In genomic region chr19:29211562-29212416, GRCh38 we compare ENCODE assay signal across 8 cellular contexts. TPM values are rescaled to one million over a fixed set of nuclear protein-coding genes. Genes with fewer than 3 reads are reported as not detected.
DNase-seq lines count a peak whose midpoint lies in the region; ATAC-seq and TF ChIP-seq lines count a peak whose summit lies in the region.

No MANE protein-coding gene starts in this region.

- H3K9ac ChIP-seq in neural progenitor cell, result peak overlapping the region; percentile 99

- H3K27ac Mint-ChIP-seq in activated CD4-positive, alpha-beta T cell treated with anti-CD3 and anti-CD28 coated beads, Interleukin-2, amount 10 ng/mL, durations not matched to agents 24 days and 14 days, result peak overlapping the region; percentile 97
- H3K27ac Mint-ChIP-seq in T-cell (peak overlapping the region; percentile 92 to 94), neural progenitor cell (peak overlapping the region; percentile 97)

- H3K36me3 ChIP-seq in esophagus muscularis mucosa, result peaks cover 0 to 9% (median 7%) of the 10 kb centered on the region in 4 donors
- peaks cover 5% of the 10 kb centered on the region for H3K36me3 ChIP-seq in neural progenitor cell

- no peak for TF ChIP-seq EP300 in esophagus muscularis mucosa (IDR thresholded peaks at IDR 0.05)

- peaks cover 38% of the 10 kb centered on the region for H3K4me1 Mint-ChIP-seq in activated CD4-positive, alpha-beta T cell treated with anti-CD3 and anti-CD28 coated beads, Interleukin-2, amount 10 ng/mL, durations not matched to agents 24 days and 14 days
- H3K4me1 Mint-ChIP-seq in T-cell (peaks cover 46 to 54% (median 52%) of the 10 kb centered on the region in 3 donors), neural progenitor cell (peaks cover 13% of the 10 kb centered on the region)

- peak overlapping the region; percentile 83 for H3K4me2 ChIP-seq in neural progenitor cell

- H3K79me2 ChIP-seq in neural progenitor cell (ENCODE audit: low read depth), result peaks cover 64% of the 10 kb centered on the region

- no peak for TF ChIP-seq CTCF in esophagus muscularis mucosa (IDR thresholded peaks at IDR 0.05)
- no peak for TF ChIP-seq CTCF in neural progenitor cell (IDR thresholded peaks at IDR 0.05)

- WGBS in esophagus muscularis mucosa, result 30% methylated on average over 18 of the region's 18 CpGs

- ATAC-seq in T-cell (replicated peaks in 1 of 4) (no peak), GM18520 (IDR thresholded peaks at IDR 0.05; ENCODE audit: unreplicated experiment) (no peak), HG02885 (IDR thresholded peaks at IDR 0.05; ENCODE audit: poor library complexity, unreplicated experiment) (no peak)

- H3K9me3 ChIP-seq in esophagus muscularis mucosa, result no peaks in the 10 kb centered on the region
- peaks cover 3% of the 10 kb centered on the region for H3K9me3 ChIP-seq in neural progenitor cell (ENCODE audit: low read depth)

- H2AFZ ChIP-seq in neural progenitor cell (replicated peaks), result no peak overlapping the region

- POLR2A ChIA-PET in T-cell (lab: Charles Lee), result interaction anchor here in 1 of 2 donors (0.7 kb wide), 1 partner anchor 464 kb away, joined by 10 read pairs; no protein-coding TSS in a partner anchor

- peaks cover 2% of the 10 kb centered on the region for H3K27me3 Mint-ChIP-seq in activated CD4-positive, alpha-beta T cell treated with anti-CD3 and anti-CD28 coated beads, Interleukin-2, amount 10 ng/mL, durations not matched to agents 24 days and 14 days
- H3K27me3 Mint-ChIP-seq in T-cell (peaks cover 3 to 8% of the 10 kb centered on the region in 2 donors), neural progenitor cell (ENCODE audit: insufficient read depth, low read depth) (peaks cover 4% of the 10 kb centered on the region)

- CTCF ChIA-PET in T-cell (lab: Charles Lee), result interaction anchor here in 1 of 2 donors (0.7 kb wide), 1 partner anchor 51 kb away, joined by 3 read pairs; no protein-coding TSS in a partner anchor

- H3K27me3 ChIP-seq in esophagus muscularis mucosa (no peaks in the 10 kb centered on the region), neural progenitor cell (no peaks in the 10 kb centered on the region)

- H4K20me1 ChIP-seq in neural progenitor cell (ENCODE audit: low read depth), result peaks cover 43% of the 10 kb centered on the region

- H3K4me1 ChIP-seq in esophagus muscularis mucosa (peaks cover 17 to 36% (median 33%) of the 10 kb centered on the region in 4 donors), neural progenitor cell (peaks cover 12% of the 10 kb centered on the region)

- H3F3A ChIP-seq in neural progenitor cell (ENCODE audit: low read depth), result no peaks in the 10 kb centered on the region

- intact Hi-C loops in activated CD4-positive, alpha-beta T cell treated with anti-CD3 and anti-CD28 coated beads, Interleukin-2, amount 10 ng/mL, durations not matched to agents 24 days and 14 days (cut with micrococcal nuclease), result loop anchor here (2.0 to 5.0 kb wide), 2 partner anchors 396 to 1419 kb away; partner anchors contain the start of gene POP4
- intact Hi-C loops in esophagus muscularis mucosa (cut with DNase I), result no loop called here

- peaks cover 42% of the 10 kb centered on the region for H3K36me3 Mint-ChIP-seq in activated CD4-positive, alpha-beta T cell treated with anti-CD3 and anti-CD28 coated beads, Interleukin-2, amount 10 ng/mL, durations not matched to agents 24 days and 14 days (ENCODE audit: low read depth)
- H3K36me3 Mint-ChIP-seq in T-cell (peaks cover 25% of the 10 kb centered on the region), neural progenitor cell (peaks cover 29% of the 10 kb centered on the region)

- TF ChIP-seq POLR2A in esophagus muscularis mucosa (IDR thresholded peaks at IDR 0.05; ENCODE audit: low read depth), result no peak

- H3K9me3 Mint-ChIP-seq in activated CD4-positive, alpha-beta T cell treated with anti-CD3 and anti-CD28 coated beads, Interleukin-2, amount 10 ng/mL, durations not matched to agents 24 days and 14 days, result peaks cover 4% of the 10 kb centered on the region
- peaks cover 0 to 4% (median 3%) of the 10 kb centered on the region in 3 donors for H3K9me3 Mint-ChIP-seq in T-cell
- H3K9me3 Mint-ChIP-seq in neural progenitor cell, result peaks cover 13% of the 10 kb centered on the region

- DNase-seq in activated CD4-positive, alpha-beta T cell treated with anti-CD3 and anti-CD28 coated beads, Interleukin-2, amount 10 ng/mL, durations not matched to agents 24 days and 14 days, result peak; percentile 71
- no peak for DNase-seq in activated CD4-positive, alpha-beta T cell treated with anti-CD3 and anti-CD28 coated beads for 1 hour
- DNase-seq in T-cell (peak in 3 of 34 experiments; percentile 4 to 13 (median 9)), esophagus muscularis mucosa (ENCODE audit: extremely low spot score) (peak; percentile 68), neural progenitor cell (ENCODE audit: low spot score) (no peak), NCI-H1048 (lab: John Stamatoyannopoulos, UW) (no peak)

- H3K4me3 Mint-ChIP-seq in activated CD4-positive, alpha-beta T cell treated with anti-CD3 and anti-CD28 coated beads, Interleukin-2, amount 10 ng/mL, durations not matched to agents 24 days and 14 days, result peak overlapping the region; percentile 96
- H3K4me3 Mint-ChIP-seq in T-cell, result peak overlapping the region; percentile 93 to 97 (median 95)
- H3K4me3 Mint-ChIP-seq in neural progenitor cell, result peak overlapping the region; percentile 92

- H3K27ac ChIP-seq in esophagus muscularis mucosa (replicated peaks in 1 of 4) (peak overlapping the region; percentile 94 to 97 (median 96)), neural progenitor cell (no peak overlapping the region)

- H3K4me3 ChIP-seq in esophagus muscularis mucosa, result peak overlapping the region; percentile 85 to 95 (median 91)
- H3K4me3 ChIP-seq in neural progenitor cell, result peak overlapping the region; percentile 96

RNA-seq across cellular contexts. Expression of gene UQCRFS1, which starts 1.2 kb away (rescaled TPM):
- 44.5 and 45.4 TPM in 2 replicates for total RNA-seq in activated CD4-positive, alpha-beta T cell treated with anti-CD3 and anti-CD28 coated beads, Interleukin-2, amount 10 ng/mL, durations not matched to agents 24 days and 14 days
- total RNA-seq in T-cell, result 10 to 100 TPM; 17.3 to 24.4 (median 18.6) TPM
- 10 to 100 TPM; 41.1 to 46.4 (median 43.3) TPM for total RNA-seq in esophagus muscularis mucosa
- 36.5 and 39.2 TPM in 2 replicates for total RNA-seq in neural progenitor cell (ENCODE audit: low replicate concordance)

Comparison
In these comparisons a context has a peak if more than half of its experiments do, and no peak if none do; other contexts are left out.
1. DNase-seq: peak in activated CD4-positive, alpha-beta T cell treated with anti-CD3 and anti-CD28 coated beads, Interleukin-2, amount 10 ng/mL, durations not matched to agents 24 days and 14 days (single experiment) and esophagus muscularis mucosa (single experiment); none in activated CD4-positive, alpha-beta T cell treated with anti-CD3 and anti-CD28 coated beads for 1 hour (single experiment), neural progenitor cell (single experiment) and NCI-H1048 (single experiment).
2. Peak in every context shown above with its lines, with median percentiles within 50 percentile points of each other: H3K27ac Mint-ChIP-seq and H3K4me3 Mint-ChIP-seq.